Comparison of ENCODE assay signal across 24 cellular contexts in genomic region chr15:88812137-88812536, GRCh38. TPM values are rescaled to one million over a fixed set of nuclear protein-coding genes. Genes with fewer than 3 reads are reported as not detected.
A peak's percentile ranks its signal among the peaks of the same experiment; 100 is the strongest.
DNase-seq lines count a peak whose midpoint lies in the region; TF ChIP-seq lines count a peak whose summit lies in the region.
"Had no signal": no experiment of that assay in that cellular context is flagged by ENCODE, and none has a peak within 500 bp of the region (broad histone marks: within the 10 kb centered on the region; RNA-seq: fewer than 3 reads in every experiment).

No MANE protein-coding gene starts in this region.

- CTCF ChIA-PET in HEK293 (lab: Yijun Ruan, JAX), result interaction anchor here (0.6 to 1.0 kb wide), 2 partner anchors 12 to 353 kb away, joined by 3 to 5 read pairs; no protein-coding TSS in a partner anchor

- H3K9me3 ChIP-seq in BLaER1 treated with 17β-estradiol and CSF1 and Interleukin-3, amounts not matched to agents 10 nM and 100 nM (replicated peaks in 1 of 11), result no peaks in the 10 kb centered on the region
- no peaks in the 10 kb centered on the region for H3K9me3 ChIP-seq in HEK293 (ENCODE audit: control insufficient read depth, insufficient read depth, low read depth, low read length)
- no peaks in the 10 kb centered on the region for H3K9me3 ChIP-seq in neuronal stem cell (replicated peaks in 1 of 2; ENCODE audit: control insufficient read depth in 2 of 2, insufficient read depth in 1 of 2, low read depth in 1 of 2, low read length in 2 of 2)
- H3K9me3 ChIP-seq: Caco-2 had no signal

- H3K27me3 ChIP-seq in BLaER1 treated with 17β-estradiol and CSF1 and Interleukin-3, amounts not matched to agents 10 nM and 100 nM, result no peaks in the 10 kb centered on the region
- peaks cover 0 to 18% (median 0%) of the 10 kb centered on the region in 3 experiments for H3K27me3 ChIP-seq in neuronal stem cell (ENCODE audit: control insufficient read depth in 3 of 3, insufficient read depth in 3 of 3, low read depth in 1 of 3, low read length in 3 of 3)

- H2BK5ac ChIP-seq in neuronal stem cell (ENCODE audit: low read length), result no peak overlapping the region

- H3K4ac ChIP-seq in neuronal stem cell (ENCODE audit: low read length), result no peak overlapping the region

- no peak overlapping the region for H4K8ac ChIP-seq in neuronal stem cell (ENCODE audit: low read depth, low read length)

- H2BK12ac ChIP-seq in neuronal stem cell (ENCODE audit: low read length), result no peak overlapping the region

- H3K4me2 ChIP-seq in BLaER1 treated with 17β-estradiol and CSF1 and Interleukin-3, amounts not matched to agents 10 nM and 100 nM, result peak overlapping the region in 9 of 11 experiments; percentile 12 to 73 (median 59); a peak in 17 of 22 replicates
- no peak overlapping the region for H3K4me2 ChIP-seq in neuronal stem cell (ENCODE audit: insufficient read depth, low read length, poor library complexity, severe bottlenecking)

- H3K4me1 ChIP-seq in BLaER1 treated with 17β-estradiol and CSF1 and Interleukin-3, amounts not matched to agents 10 nM and 100 nM, result peaks cover 0 to 38% (median 16%) of the 10 kb centered on the region in 10 experiments; a peak in 12 of 20 replicates
- H3K4me1 ChIP-seq in HEK293 (ENCODE audit: control insufficient read depth, insufficient read depth, low read length), result no peaks in the 10 kb centered on the region
- H3K4me1 ChIP-seq in neuronal stem cell (ENCODE audit: control insufficient read depth in 2 of 2, insufficient read depth in 1 of 2, low read depth in 1 of 2, low read length in 2 of 2), result peaks cover 4 to 16% of the 10 kb centered on the region in 2 donors
- H3K4me1 ChIP-seq: Caco-2 had no signal

- no peaks in the 10 kb centered on the region for H4K20me1 ChIP-seq in BLaER1 treated with 17β-estradiol and CSF1 and Interleukin-3, amounts not matched to agents 10 nM and 100 nM

- H2BK15ac ChIP-seq in neuronal stem cell (ENCODE audit: low read length), result peak overlapping the region; percentile 41

- DNase-seq in islet precursor cell (peak; percentile 68), neuronal stem cell (ENCODE audit: low spot score) (no peak), NCI-H82 treated with DMSO at 0.1 percent for 48 hours (lab: John Stamatoyannopoulos, UW; ENCODE audit: unreplicated experiment) (no peak), DMS153 (lab: John Stamatoyannopoulos, UW) (no peak), SK-N-DZ (ENCODE audit: low spot score) (no peak)
- DNase-seq in stimulated activated naive CD4-positive, alpha-beta T cell (lab: John Stamatoyannopoulos, UW), result no peak
- DNase-seq: Caco-2; CD8-positive, alpha-beta T cell; DMS 273 treated with DMSO at 0.1 percent for 48 hours; DMS79 treated with DMSO at 0.1 percent for 48 hours; Kasumi-1; NCI-H1105; NCI-H1436 treated with DMSO at 0.1 percent for 48 hours; NCI-H187 treated with DMSO at 0.1 percent for 48 hours; NCI-H2171 treated with DMSO at 0.1 percent for 48 hours; NCI-H345; NCI-H524; SHP77; T-helper 1 cell had no signal

- no peak overlapping the region for H3K9ac ChIP-seq in BLaER1 treated with 17β-estradiol and CSF1 and Interleukin-3, amounts not matched to agents 10 nM and 100 nM
- H3K9ac ChIP-seq in neuronal stem cell (ENCODE audit: low read depth, low read length, poor library complexity), result no peak overlapping the region

- peaks cover 2% of the 10 kb centered on the region for H3K79me1 ChIP-seq in neuronal stem cell (ENCODE audit: low read depth, low read length)

- H3K23ac ChIP-seq in neuronal stem cell (ENCODE audit: low read depth, low read length, poor library complexity), result no peak overlapping the region

- H3K27ac ChIP-seq in BLaER1 treated with 17β-estradiol and CSF1 and Interleukin-3, amounts not matched to agents 10 nM and 100 nM, result no peak overlapping the region
- H3K27ac ChIP-seq in HEK293 (ENCODE audit: extremely low read depth, low read depth, low read length) (no peak overlapping the region), neuronal stem cell (replicated peaks; ENCODE audit: low read length) (no peak overlapping the region)
- H3K27ac ChIP-seq: C4-2B, RWPE1 had no signal

- no CpG with 5 or more reads among the region's 3 CpGs for WGBS in neuronal stem cell (ENCODE audit: extremely low coverage in 2 of 2, insufficient read length in 2 of 2, insufficient replicate concordance in 1 of 2), 2 donors

- no peak overlapping the region for H2BK120ac ChIP-seq in neuronal stem cell (ENCODE audit: low read depth, low read length)

- no peak overlapping the region for H3K18ac ChIP-seq in neuronal stem cell (ENCODE audit: low read length)

- no peak for TF ChIP-seq CTCF in HEK293 (tag by site-specific recombination; IDR thresholded peaks at IDR 0.05)

- H4K91ac ChIP-seq in neuronal stem cell (ENCODE audit: low read depth, low read length, poor library complexity), result no peak overlapping the region

- peak overlapping the region; percentile 52 for H2AK5ac ChIP-seq in neuronal stem cell (ENCODE audit: low read depth, low read length)

- H3K14ac ChIP-seq in neuronal stem cell (ENCODE audit: low read length), result no peak overlapping the region

- no peak overlapping the region for H3K4me3 ChIP-seq in BLaER1 treated with 17β-estradiol and CSF1 and Interleukin-3, amounts not matched to agents 10 nM and 100 nM
- H3K4me3 ChIP-seq in HEK293 (ENCODE audit: low read depth, low read length), result no peak overlapping the region
- no peak overlapping the region for H3K4me3 ChIP-seq in neuronal stem cell (ENCODE audit: low read length in 2 of 2)

- H2AFZ ChIP-seq in neuronal stem cell (ENCODE audit: low read length), result peak overlapping the region; percentile 10

- H3K36me3 ChIP-seq in BLaER1 treated with 17β-estradiol and CSF1 and Interleukin-3, amounts not matched to agents 10 nM and 100 nM, result no peaks in the 10 kb centered on the region
- no peaks in the 10 kb centered on the region for H3K36me3 ChIP-seq in HEK293 (ENCODE audit: control insufficient read depth in 2 of 2, insufficient read depth in 1 of 2, low read length in 2 of 2)
- H3K36me3 ChIP-seq in neuronal stem cell (replicated peaks in 1 of 2; ENCODE audit: control insufficient read depth in 2 of 2, insufficient read depth in 2 of 2, low read length in 2 of 2), result no peaks in the 10 kb centered on the region

- POLR2A ChIA-PET in HEK293 (lab: Yijun Ruan, JAX), result no interaction called here

TF ChIP-seq in HEK293, 187 proteins besides CTCF, POLR2A, EP300 and RAD21:
- TF ChIP-seq ZFP69B (tag by site-specific recombination; IDR thresholded peaks at IDR 0.05), result no peak
- 0 out of 2 replicates have a peak, but pooled peaks have one; percentile 19 for TF ChIP-seq ZIC2 (tag by site-specific recombination; IDR thresholded peaks at IDR 0.05)
- TF ChIP-seq GLI2 (tag by site-specific recombination; IDR thresholded peaks at IDR 0.05; ENCODE audit: borderline replicate concordance, low read depth), result no peak
TF ChIP-seq in HEK293: peak in this region for 1.

RNA-seq across cellular contexts. Expression of gene ACAN, which starts 8.9 kb away (rescaled TPM):
- polyA plus RNA-seq in neuronal stem cell (2013, experiment 1 of 2), result 1.7 TPM
- polyA plus RNA-seq in neuronal stem cell (2013, experiment 2 of 2), result 1.7 TPM
- polyA plus RNA-seq in SK-N-DZ (2014; cell fraction: cytosol; rRNA removed), result not detected in 2 replicates
- polyA plus RNA-seq in SK-N-DZ (2014; cell fraction: nucleus; rRNA removed), result not detected in 2 replicates
- polyA plus RNA-seq: HepG2 had no signal
